ENCODE assay signal across 26 cellular contexts in genomic region chr16:19722269-19722952, GRCh38. TPM values are rescaled to one million over a fixed set of nuclear protein-coding genes. Genes with fewer than 3 reads are reported as not detected.
"Had no signal": no experiment of that assay in that cellular context is flagged by ENCODE, and none has a peak within 500 bp of the region (broad histone marks: within the 10 kb centered on the region; RNA-seq: fewer than 3 reads in every experiment).

No MANE protein-coding gene starts in this region.

- H3K4me3 ChIP-seq: ascending aorta, cardiac muscle cell, esophagus squamous epithelium, left lung, stomach, suprapubic skin, tibial artery had no signal

- H3K27me3 Mint-ChIP-seq: activated naive CD8-positive, alpha-beta T cell treated with anti-CD3 and anti-CD28 coated beads for 36 hours; effector memory CD8-positive, alpha-beta T cell; naive B cell; stimulated activated naive B cell treated with anti-CD40 and anti-IgM and Interleukin-4, amounts not matched to agents 10 μg/mL and 1 μg/mL and 100 μg/mL, for 72 hours had no signal

- H3K27me3 ChIP-seq: ascending aorta, cardiac muscle cell, esophagus squamous epithelium, left lung, stomach, suprapubic skin, tibial artery had no signal

- DNase-seq: activated CD4-positive, alpha-beta T cell treated with anti-CD3 and anti-CD28 coated beads for 48 hours; activated CD4-positive, alpha-beta T cell treated with anti-CD3 and anti-CD28 coated beads, Interleukin-2, amount 50 U/mL, for 48 hours; activated CD8-positive, alpha-beta memory T cell treated with anti-CD3 and anti-CD28 coated beads for 24 hours; activated effector memory CD4-positive, alpha-beta T cell treated with Interleukin-2 at 50 U/mL for 16 hours; activated naive CD4-positive, alpha-beta T cell treated with Interleukin-2 at 50 U/mL for 16 hours; activated naive CD8-positive, alpha-beta T cell treated with anti-CD3 and anti-CD28 coated beads for 36 hours; cortex of kidney; effector memory CD8-positive, alpha-beta T cell; esophagus squamous epithelium; foreskin melanocyte; kidney glomerular epithelial cell; left lung; naive B cell; occipital lobe; right cardiac atrium; stimulated activated CD4-positive, alpha-beta T cell treated with anti-CD3 and anti-CD28 coated beads, Interleukin-15, amount 100 ng/mL, for 24 hours; stimulated activated CD4-positive, alpha-beta T cell treated with anti-CD3 and anti-CD28 coated beads, Interleukin-2, amount 100 ng/mL, for 24 hours; stimulated activated naive B cell treated with anti-CD40 and anti-IgM and Interleukin-4, amounts not matched to agents 10 μg/mL and 1 μg/mL and 100 μg/mL, for 72 hours; stomach; T-helper 2 cell; tibial artery had no signal

- H3K4me3 Mint-ChIP-seq: activated naive CD8-positive, alpha-beta T cell treated with anti-CD3 and anti-CD28 coated beads for 36 hours; effector memory CD8-positive, alpha-beta T cell; stimulated activated naive B cell treated with anti-CD40 and anti-IgM and Interleukin-4, amounts not matched to agents 10 μg/mL and 1 μg/mL and 100 μg/mL, for 72 hours had no signal

- H3K9me3 ChIP-seq: ascending aorta, esophagus squamous epithelium, left lung, stomach, suprapubic skin, tibial artery had no signal

- H3K4me1 Mint-ChIP-seq: activated naive CD8-positive, alpha-beta T cell treated with anti-CD3 and anti-CD28 coated beads for 36 hours had no signal

- ATAC-seq: effector memory CD8-positive, alpha-beta T cell; left lung; stimulated activated naive B cell treated with anti-CD40 and anti-IgM and Interleukin-4, amounts not matched to agents 10 μg/mL and 1 μg/mL and 100 μg/mL, for 72 hours had no signal

- H3K27ac ChIP-seq: ascending aorta, cardiac muscle cell, esophagus squamous epithelium, left lung, stomach, suprapubic skin, tibial artery, VCaP had no signal

- H3K36me3 Mint-ChIP-seq: activated naive CD8-positive, alpha-beta T cell treated with anti-CD3 and anti-CD28 coated beads for 36 hours; brain; naive B cell had no signal

- H3K27ac Mint-ChIP-seq: activated naive CD8-positive, alpha-beta T cell treated with anti-CD3 and anti-CD28 coated beads for 36 hours; stimulated activated naive B cell treated with anti-CD40 and anti-IgM and Interleukin-4, amounts not matched to agents 10 μg/mL and 1 μg/mL and 100 μg/mL, for 72 hours had no signal

- H3K36me3 ChIP-seq: ascending aorta, cardiac muscle cell, esophagus squamous epithelium, left lung, stomach, suprapubic skin, tibial artery had no signal

- H3K9me3 Mint-ChIP-seq: activated naive CD8-positive, alpha-beta T cell treated with anti-CD3 and anti-CD28 coated beads for 36 hours; brain; effector memory CD8-positive, alpha-beta T cell; naive B cell; stimulated activated naive B cell treated with anti-CD40 and anti-IgM and Interleukin-4, amounts not matched to agents 10 μg/mL and 1 μg/mL and 100 μg/mL, for 72 hours had no signal

RNA-seq across cellular contexts. Expression of gene IQCK, which starts 4.3 kb away (rescaled TPM):
- total RNA-seq: ascending aorta had no signal
